Comparison of ENCODE assay signal across 8 cellular contexts in the genomic region with DNA sequence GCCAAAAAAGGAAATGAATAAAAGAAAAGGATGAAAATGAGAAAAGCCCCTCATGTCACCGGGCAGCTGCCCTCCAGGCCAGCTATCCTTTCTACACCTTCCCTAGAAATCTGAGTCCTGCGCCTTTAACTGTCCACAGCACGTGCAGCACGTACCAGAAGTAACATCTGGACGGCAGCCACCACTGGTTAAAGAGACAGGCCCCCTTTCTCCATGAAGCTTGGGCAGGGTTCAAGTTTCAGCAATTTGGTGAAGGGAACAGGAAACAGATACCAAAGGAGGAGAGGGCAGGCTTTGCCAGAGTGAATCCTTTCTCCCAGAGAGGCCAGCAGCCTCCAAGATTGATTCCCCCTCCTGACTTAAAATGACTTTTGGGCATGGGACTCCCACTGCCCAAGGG. TPM values are rescaled to one million over a fixed set of nuclear protein-coding genes. Genes with fewer than 3 reads are reported as not detected.
A peak's percentile ranks its signal among the peaks of the same experiment; 100 is the strongest.
DNase-seq lines count a peak whose midpoint lies in the region; ATAC-seq and TF ChIP-seq lines count a peak whose summit lies in the region.

No MANE protein-coding gene starts in this region.

- peak overlapping the region; percentile 54 for H3K27ac ChIP-seq in CD8-positive, alpha-beta memory T cell (ENCODE audit: low read depth, low read length)
- H3K27ac ChIP-seq in Karpas-422 (ENCODE audit: low read length) = no peak overlapping the region
- H3K27ac ChIP-seq in uterus = peak overlapping the region; percentile 37 to 71

- H3K4me1 Mint-ChIP-seq in CD8-positive, alpha-beta memory T cell = peaks cover 6 to 17% (median 8%) of the 10 kb centered on the region in 3 donors
- peaks cover 11% of the 10 kb centered on the region for H3K4me1 Mint-ChIP-seq in activated CD8-positive, alpha-beta T cell treated with anti-CD3 and anti-CD28 coated beads for 36 hours (ENCODE audit: low read depth)

- CTCF ChIA-PET in CD8-positive, alpha-beta memory T cell (lab: Charles Lee) = no interaction called here
- CTCF ChIA-PET in activated CD8-positive, alpha-beta T cell treated with anti-CD3 and anti-CD28 coated beads for 36 hours (lab: Charles Lee) = no interaction called here

- POLR2A ChIA-PET in CD8-positive, alpha-beta memory T cell (lab: Charles Lee) = no interaction called here
- POLR2A ChIA-PET in activated CD8-positive, alpha-beta T cell treated with anti-CD3 and anti-CD28 coated beads for 36 hours (lab: Charles Lee) = interaction anchor here (1.1 to 15.4 kb wide), 2 partner anchors 18 to 21 kb away, joined by 3 to 263 read pairs; no protein-coding TSS in a partner anchor

- no peaks in the 10 kb centered on the region for H3K9me2 ChIP-seq in Karpas-422 (replicated peaks; ENCODE audit: insufficient read depth, low read length)

- peak overlapping the region in 1 of 8 donors; percentile 20 for H3K27ac Mint-ChIP-seq in CD8-positive, alpha-beta memory T cell
- H3K27ac Mint-ChIP-seq in activated CD8-positive, alpha-beta T cell treated with anti-CD3 and anti-CD28 coated beads for 36 hours = peak overlapping the region; percentile 52

- H3K79me2 ChIP-seq in Karpas-422 (ENCODE audit: low read length) = peaks cover 8% of the 10 kb centered on the region

- H4K20me1 ChIP-seq in Karpas-422 (ENCODE audit: insufficient read depth, low read depth, low read length) = peaks cover 3% of the 10 kb centered on the region

- intact Hi-C loops in activated CD8-positive, alpha-beta T cell treated with anti-CD3 and anti-CD28 coated beads for 36 hours (cut with micrococcal nuclease) = no loop called here
- intact Hi-C loops in left colon (cut with DNase I, micrococcal nuclease) (no loop called here), uterus (cut with DNase I; ENCODE audit: low total_unique reads) (no loop called here)

- no peak for TF ChIP-seq CTCF in activated CD8-positive, alpha-beta T cell treated with anti-CD3 and anti-CD28 coated beads for 36 hours (IDR thresholded peaks at IDR 0.05)
- no peak for TF ChIP-seq CTCF in uterus (IDR thresholded peaks at IDR 0.05)

- DNase-seq in CD8-positive, alpha-beta memory T cell = no peak
- DNase-seq in Karpas-422 = peak; percentile 70
- DNase-seq in activated CD8-positive, alpha-beta T cell treated with anti-CD3 and anti-CD28 coated beads for 36 hours = peak; percentile 58
- peak; percentile 84 for DNase-seq in left colon
- peak; percentile 76 to 86 for DNase-seq in uterus

- H3K4me3 Mint-ChIP-seq in CD8-positive, alpha-beta memory T cell = peak overlapping the region in 1 of 7 donors; percentile 40
- no peak overlapping the region for H3K4me3 Mint-ChIP-seq in activated CD8-positive, alpha-beta T cell treated with anti-CD3 and anti-CD28 coated beads for 36 hours

- peak overlapping the region; percentile 98 for H2AFZ ChIP-seq in Karpas-422 (ENCODE audit: low read length)

- peak overlapping the region; percentile 47 for H3K9ac ChIP-seq in Karpas-422 (ENCODE audit: low read length)

- no peaks in the 10 kb centered on the region for H3K9me3 ChIP-seq in CD8-positive, alpha-beta memory T cell (ENCODE audit: low read length)
- no peaks in the 10 kb centered on the region for H3K9me3 ChIP-seq in Karpas-422 (ENCODE audit: low read length)
- H3K9me3 ChIP-seq in uterus = no peaks in the 10 kb centered on the region

- H3K4me3 ChIP-seq in CD8-positive, alpha-beta memory T cell (ENCODE audit: low read length) = no peak overlapping the region
- H3K4me3 ChIP-seq in Karpas-422 (ENCODE audit: low read length) (peak overlapping the region; percentile 32; the same call in 1 of the 2 replicates), uterus (no peak overlapping the region)

- H3K27me3 ChIP-seq in CD8-positive, alpha-beta memory T cell (ENCODE audit: insufficient read depth, low read length, poor library complexity, severe bottlenecking) = no peaks in the 10 kb centered on the region
- H3K27me3 ChIP-seq in Karpas-422 (ENCODE audit: low read length) = no peaks in the 10 kb centered on the region
- H3K27me3 ChIP-seq in uterus = no peaks in the 10 kb centered on the region

- peak overlapping the region; percentile 57 for H3K4me2 ChIP-seq in Karpas-422 (ENCODE audit: low read depth, low read length, poor library complexity, severe bottlenecking)

- H3K9me3 Mint-ChIP-seq in CD8-positive, alpha-beta memory T cell = no peaks in the 10 kb centered on the region
- H3K9me3 Mint-ChIP-seq in activated CD8-positive, alpha-beta T cell treated with anti-CD3 and anti-CD28 coated beads for 36 hours = no peaks in the 10 kb centered on the region

- no peak for TF ChIP-seq POLR2A in uterus (IDR thresholded peaks at IDR 0.05)
- TF ChIP-seq POLR2A in GM18505 (IDR thresholded peaks at IDR 0.05; ENCODE audit: borderline replicate concordance, extremely low read depth, insufficient read depth, insufficient read length) = no peak

- no peaks in the 10 kb centered on the region for H3K36me3 ChIP-seq in CD8-positive, alpha-beta memory T cell (ENCODE audit: insufficient read depth, low read length)
- H3K36me3 ChIP-seq in Karpas-422 (ENCODE audit: insufficient read depth, low read length) = no peaks in the 10 kb centered on the region
- H3K36me3 ChIP-seq in uterus = no peaks in the 10 kb centered on the region

- ATAC-seq in activated CD8-positive, alpha-beta T cell treated with anti-CD3 and anti-CD28 coated beads for 36 hours = no peak
- peak; percentile 19 for ATAC-seq in left colon
- no peak for ATAC-seq in GM18505 (IDR thresholded peaks at IDR 0.05; ENCODE audit: unreplicated experiment)
- ATAC-seq in HG03196 (IDR thresholded peaks at IDR 0.05; ENCODE audit: unreplicated experiment) = no peak
- no peak for ATAC-seq in GM21390 (IDR thresholded peaks at IDR 0.05; ENCODE audit: unreplicated experiment)

- H3K27me3 Mint-ChIP-seq in CD8-positive, alpha-beta memory T cell = peaks cover 0 to 2% of the 10 kb centered on the region in 2 donors
- H3K27me3 Mint-ChIP-seq in activated CD8-positive, alpha-beta T cell treated with anti-CD3 and anti-CD28 coated beads for 36 hours = no peaks in the 10 kb centered on the region

- H3K36me3 Mint-ChIP-seq in CD8-positive, alpha-beta memory T cell = peaks cover 0 to under 1% (median 0%) of the 10 kb centered on the region in 3 donors
- H3K36me3 Mint-ChIP-seq in activated CD8-positive, alpha-beta T cell treated with anti-CD3 and anti-CD28 coated beads for 36 hours (ENCODE audit: low read depth) = no peaks in the 10 kb centered on the region

- H3K4me1 ChIP-seq in CD8-positive, alpha-beta memory T cell (ENCODE audit: insufficient read depth, low read length) = peaks cover 8% of the 10 kb centered on the region
- H3K4me1 ChIP-seq in Karpas-422 (ENCODE audit: low read length) (peaks cover 35% of the 10 kb centered on the region), uterus (peaks cover 0 to 9% of the 10 kb centered on the region in 2 donors)

RNA-seq across cellular contexts. Expression of a gene that starts 3.6 kb away (rescaled TPM):
- total RNA-seq in CD8-positive, alpha-beta memory T cell = 10 to 100 TPM; 31.3 to 33.9 TPM
- polyA plus RNA-seq in CD8-positive, alpha-beta memory T cell = 63.2 TPM
- total RNA-seq in Karpas-422 (2014; rRNA removed; shearing (Covaris generic); ENCODE audit: low replicate concordance) = 48.4 and 94.6 TPM in 2 replicates
- total RNA-seq in activated CD8-positive, alpha-beta T cell treated with anti-CD3 and anti-CD28 coated beads for 36 hours = 10 to 100 TPM; 23.5 to 25.5 TPM
- 100 to 1,000 TPM; 105 to 120 TPM for total RNA-seq in left colon
- total RNA-seq in uterus = 10 to 100 TPM; 33.1 to 60.7 (median 39.7) TPM

RNA-seq across cellular contexts. Expression of a gene that starts 4.7 kb away (rescaled TPM):
- 10 to 100 TPM; 25.8 to 31.0 TPM for total RNA-seq in CD8-positive, alpha-beta memory T cell
- polyA plus RNA-seq in CD8-positive, alpha-beta memory T cell = 9.4 TPM
- 35.9 and 55.3 TPM in 2 replicates for total RNA-seq in Karpas-422 (2014; rRNA removed; shearing (Covaris generic); ENCODE audit: low replicate concordance)
- total RNA-seq in activated CD8-positive, alpha-beta T cell treated with anti-CD3 and anti-CD28 coated beads for 36 hours = 10 to 100 TPM; 21.5 to 22.0 TPM
- total RNA-seq in left colon (10 to 100 TPM; 36.4 to 49.8 TPM), uterus (100 to 1,000 TPM in 1 of 4 donors, 10 to 100 TPM in 3; 14.6 to 324 (median 55.8) TPM)

RNA-seq across cellular contexts. Expression of a gene that starts 50.4 kb away (rescaled TPM):
- 10 to 100 TPM; 97.1 to 97.2 TPM for total RNA-seq in CD8-positive, alpha-beta memory T cell
- 40.9 TPM for polyA plus RNA-seq in CD8-positive, alpha-beta memory T cell
- total RNA-seq in Karpas-422 (2014; rRNA removed; shearing (Covaris generic); ENCODE audit: low replicate concordance) = 26.9 and 34.1 TPM in 2 replicates
- 10 to 100 TPM; 51.0 to 51.1 TPM for total RNA-seq in activated CD8-positive, alpha-beta T cell treated with anti-CD3 and anti-CD28 coated beads for 36 hours
- 10 to 100 TPM; 93.9 to 99.6 TPM for total RNA-seq in left colon
- total RNA-seq in uterus = 10 to 100 TPM; 15.6 to 69.5 (median 35.1) TPM

Comparison
In these comparisons a context has a peak if more than half of its experiments do, and no peak if none do; other contexts are left out.
1. DNase-seq: peak in Karpas-422 (single experiment), activated CD8-positive, alpha-beta T cell treated with anti-CD3 and anti-CD28 coated beads for 36 hours (single experiment), left colon (2 of 2) and uterus (2 of 2); none in CD8-positive, alpha-beta memory T cell (0 of 5).